ENCODE assay signal across 27 cellular contexts in genomic region chr1:106555571-106555970, GRCh38.
"Had no signal": no experiment of that assay in that cellular context is flagged by ENCODE, and none has a peak within 500 bp of the region (broad histone marks: within the 10 kb centered on the region; RNA-seq: fewer than 3 reads in every experiment).

No MANE protein-coding gene starts in this region.

- H3K9ac ChIP-seq: neural progenitor cell had no signal

- ATAC-seq: heart right ventricle; natural killer cell; right cardiac atrium; sciatic nerve; stimulated activated memory B cell treated with anti-CD40 and anti-IgM and Interleukin-4, amounts not matched to agents 10 μg/mL and 1 μg/mL and 100 μg/mL, for 72 hours; stimulated activated naive CD8-positive, alpha-beta T cell treated with anti-CD3 and anti-CD28 coated beads, Interleukin-15, amount 100 ng/mL, for 72 hours; upper lobe of right lung had no signal

- H3K4me2 ChIP-seq: hepatocyte, neural progenitor cell had no signal

- H3K36me3 ChIP-seq: heart right ventricle, left ventricle myocardium inferior, neural progenitor cell, neutrophil, prostate gland, tibial nerve, upper lobe of right lung had no signal

- H3K79me2 ChIP-seq: hepatocyte had no signal

- H3K27me3 ChIP-seq: heart right ventricle, hepatocyte, neural progenitor cell, neutrophil, tibial nerve, upper lobe of right lung had no signal

- H3K4me1 ChIP-seq: heart right ventricle, left ventricle myocardium inferior, neural progenitor cell, prostate gland, tibial nerve, upper lobe of right lung had no signal

- H2AFZ ChIP-seq: hepatocyte, neural progenitor cell had no signal

- H3K36me3 Mint-ChIP-seq: mesothelial cell of epicardium; naive B cell; neural progenitor cell; stimulated activated memory B cell treated with anti-CD40 and anti-IgM and Interleukin-4, amounts not matched to agents 10 μg/mL and 1 μg/mL and 100 μg/mL, for 72 hours had no signal

- H3K27ac ChIP-seq: heart right ventricle, hepatocyte, left ventricle myocardium inferior, neural progenitor cell, neutrophil, prostate gland, skin epidermis, tibial nerve, upper lobe of right lung had no signal

- H3K4me3 Mint-ChIP-seq: mesothelial cell of epicardium; naive B cell; natural killer cell; nephron progenitor cell; neural progenitor cell; stimulated activated memory B cell treated with anti-CD40 and anti-IgM and Interleukin-4, amounts not matched to agents 10 μg/mL and 1 μg/mL and 100 μg/mL, for 72 hours; stimulated activated naive CD8-positive, alpha-beta T cell treated with anti-CD3 and anti-CD28 coated beads, Interleukin-15, amount 100 ng/mL, for 72 hours had no signal

- H3K4me3 ChIP-seq: heart right ventricle, hepatocyte, left ventricle myocardium inferior, lung, neural progenitor cell, prostate gland, skin epidermis, tibial nerve, upper lobe of right lung had no signal

- H3K27ac Mint-ChIP-seq: mesothelial cell of epicardium; naive B cell; natural killer cell; nephron progenitor cell; neural progenitor cell; stimulated activated memory B cell treated with anti-CD40 and anti-IgM and Interleukin-4, amounts not matched to agents 10 μg/mL and 1 μg/mL and 100 μg/mL, for 72 hours; stimulated activated naive CD8-positive, alpha-beta T cell treated with anti-CD3 and anti-CD28 coated beads, Interleukin-15, amount 100 ng/mL, for 72 hours had no signal

- H3K4me1 Mint-ChIP-seq: mesothelial cell of epicardium; naive B cell; natural killer cell; nephron progenitor cell; neural progenitor cell; stimulated activated memory B cell treated with anti-CD40 and anti-IgM and Interleukin-4, amounts not matched to agents 10 μg/mL and 1 μg/mL and 100 μg/mL, for 72 hours; stimulated activated naive CD8-positive, alpha-beta T cell treated with anti-CD3 and anti-CD28 coated beads, Interleukin-15, amount 100 ng/mL, for 72 hours had no signal

- DNase-seq: heart right ventricle; islet precursor cell; left ventricle myocardium inferior; mesendoderm; naive B cell; natural killer cell; nephron progenitor cell; occipital lobe; retina; right cardiac atrium; stimulated activated CD4-positive, alpha-beta T cell treated with anti-CD3 and anti-CD28 coated beads, Interleukin-2, amount 100 ng/mL, for 48 hours; stimulated activated CD4-positive, alpha-beta T cell treated with anti-CD3 and anti-CD28 coated beads, Interleukin-4, amount 100 ng/mL, for 4 hours; stimulated activated CD8-positive, alpha-beta memory T cell treated with anti-CD3 and anti-CD28 coated beads, Interleukin-4, amount 100 ng/mL, for 48 hours; stimulated activated naive CD4-positive, alpha-beta T cell treated with Interleukin-2 at 50 U/mL for 16 hours; stimulated activated naive CD8-positive, alpha-beta T cell treated with anti-CD3 and anti-CD28 coated beads, Interleukin-15, amount 100 ng/mL, for 72 hours; substantia nigra; upper lobe of right lung had no signal

- H3K9me3 Mint-ChIP-seq: nephron progenitor cell, neural progenitor cell had no signal

- H3K9me3 ChIP-seq: neutrophil, prostate gland, upper lobe of right lung had no signal

- H3K27me3 Mint-ChIP-seq: naive B cell; stimulated activated memory B cell treated with anti-CD40 and anti-IgM and Interleukin-4, amounts not matched to agents 10 μg/mL and 1 μg/mL and 100 μg/mL, for 72 hours; stimulated activated naive CD8-positive, alpha-beta T cell treated with anti-CD3 and anti-CD28 coated beads, Interleukin-15, amount 100 ng/mL, for 72 hours had no signal
